20 cellular contexts compared by ENCODE assay signal in genomic region chrY:6909157-6909556, GRCh38. TPM values are rescaled to one million over a fixed set of nuclear protein-coding genes. Genes with fewer than 3 reads are reported as not detected.
DNase-seq lines count a peak whose midpoint lies in the region; ATAC-seq and TF ChIP-seq lines count a peak whose summit lies in the region.
"Had no signal": no experiment of that assay in that cellular context is flagged by ENCODE, and none has a peak within 500 bp of the region (broad histone marks: within the 10 kb centered on the region; RNA-seq: fewer than 3 reads in every experiment).

No MANE protein-coding gene starts in this region.

- no peaks in the 10 kb centered on the region for H3K36me3 ChIP-seq in thyroid gland
- H3K36me3 ChIP-seq: lower lobe of right lung had no signal

- no peaks in the 10 kb centered on the region for H3K4me1 ChIP-seq in thyroid gland

- H3K36me3 Mint-ChIP-seq in activated CD8-positive, alpha-beta T cell treated with anti-CD3 and anti-CD28 coated beads, Interleukin-2, amount 10 ng/mL, durations not matched to agents 7 days and 5 days (ENCODE audit: low read depth): no peaks in the 10 kb centered on the region
- no peaks in the 10 kb centered on the region for H3K36me3 Mint-ChIP-seq in activated CD8-positive, alpha-beta T cell treated with anti-CD3 and anti-CD28 coated beads for 36 hours (ENCODE audit: low read depth)
- no peaks in the 10 kb centered on the region for H3K36me3 Mint-ChIP-seq in central memory CD8-positive, alpha-beta T cell (ENCODE audit: insufficient read depth)
- H3K36me3 Mint-ChIP-seq: natural killer cell treated with Interleukin-12 subunit alpha and Interleukin-12 subunit beta and Interleukin-15 and Interleukin-18, amount 100 ng/mL, for 72 hours had no signal

- TF ChIP-seq POLR2A in thyroid gland (IDR thresholded peaks at IDR 0.05): no peak

- CTCF ChIA-PET in activated CD8-positive, alpha-beta T cell treated with anti-CD3 and anti-CD28 coated beads, Interleukin-2, amount 10 ng/mL, durations not matched to agents 7 days and 5 days (lab: Charles Lee): no interaction called here
- CTCF ChIA-PET in activated CD8-positive, alpha-beta T cell treated with anti-CD3 and anti-CD28 coated beads for 36 hours (lab: Charles Lee): no interaction called here

- no peak overlapping the region for H3K27ac Mint-ChIP-seq in activated CD8-positive, alpha-beta T cell treated with anti-CD3 and anti-CD28 coated beads, Interleukin-2, amount 10 ng/mL, durations not matched to agents 7 days and 5 days
- no peak overlapping the region for H3K27ac Mint-ChIP-seq in activated CD8-positive, alpha-beta T cell treated with anti-CD3 and anti-CD28 coated beads for 36 hours
- H3K27ac Mint-ChIP-seq in central memory CD8-positive, alpha-beta T cell (ENCODE audit: low read depth): no peak overlapping the region
- H3K27ac Mint-ChIP-seq: natural killer cell treated with Interleukin-12 subunit alpha and Interleukin-12 subunit beta and Interleukin-15 and Interleukin-18, amount 100 ng/mL, for 72 hours had no signal

- H3K27ac ChIP-seq in thyroid gland: peak overlapping the region in 1 of 3 donors; percentile 59
- H3K27ac ChIP-seq: GM23248, lower lobe of right lung, PC-9 had no signal

- peaks cover 3% of the 10 kb centered on the region for H3K4me1 Mint-ChIP-seq in activated CD8-positive, alpha-beta T cell treated with anti-CD3 and anti-CD28 coated beads, Interleukin-2, amount 10 ng/mL, durations not matched to agents 7 days and 5 days (ENCODE audit: low read depth)
- peaks cover 6% of the 10 kb centered on the region for H3K4me1 Mint-ChIP-seq in activated CD8-positive, alpha-beta T cell treated with anti-CD3 and anti-CD28 coated beads for 36 hours (ENCODE audit: low read depth)
- H3K4me1 Mint-ChIP-seq in central memory CD8-positive, alpha-beta T cell: peaks cover 15% of the 10 kb centered on the region

- peak; percentile 18 for DNase-seq in activated CD8-positive, alpha-beta T cell treated with anti-CD3 and anti-CD28 coated beads, Interleukin-2, amount 10 ng/mL, durations not matched to agents 7 days and 5 days
- DNase-seq in activated CD8-positive, alpha-beta T cell treated with anti-CD3 and anti-CD28 coated beads for 36 hours: no peak
- DNase-seq in central memory CD8-positive, alpha-beta T cell (ENCODE audit: low spot score in 2 of 2): no peak
- peak; percentile 1 for DNase-seq in medulla oblongata (ENCODE audit: extremely low spot score)
- peak; percentile 81 to 82 for DNase-seq in thyroid gland
- DNase-seq in T-helper 1 cell: no peak
- DNase-seq in T1000 (lab: John Stamatoyannopoulos, UW): no peak
- DNase-seq: 8988T; activated naive CD4-positive, alpha-beta T cell; C1 segment of cervical spinal cord; DND-41; GM23248; lower lobe of right lung; NCI-H187; NCI-H524; PC-9; SK-N-SH had no signal

- no peaks in the 10 kb centered on the region for H3K9me3 ChIP-seq in thyroid gland
- H3K9me3 ChIP-seq: lower lobe of right lung, SK-N-SH had no signal

- no peak for ATAC-seq in activated CD8-positive, alpha-beta T cell treated with anti-CD3 and anti-CD28 coated beads, Interleukin-2, amount 10 ng/mL, durations not matched to agents 7 days and 5 days
- ATAC-seq in activated CD8-positive, alpha-beta T cell treated with anti-CD3 and anti-CD28 coated beads for 36 hours: no peak
- no peak for ATAC-seq in central memory CD8-positive, alpha-beta T cell (replicated peaks; ENCODE audit: extremely low read depth, poor library complexity, severe bottlenecking)
- no peak for ATAC-seq in GM18867 (IDR thresholded peaks at IDR 0.05; ENCODE audit: unreplicated experiment)
- ATAC-seq: natural killer cell treated with Interleukin-12 subunit alpha and Interleukin-12 subunit beta and Interleukin-15 and Interleukin-18, amount 100 ng/mL, for 72 hours had no signal

- peaks cover 28% of the 10 kb centered on the region for H3K27me3 Mint-ChIP-seq in activated CD8-positive, alpha-beta T cell treated with anti-CD3 and anti-CD28 coated beads, Interleukin-2, amount 10 ng/mL, durations not matched to agents 7 days and 5 days (ENCODE audit: low read depth)
- H3K27me3 Mint-ChIP-seq in activated CD8-positive, alpha-beta T cell treated with anti-CD3 and anti-CD28 coated beads for 36 hours: peaks cover 24% of the 10 kb centered on the region
- H3K27me3 Mint-ChIP-seq in central memory CD8-positive, alpha-beta T cell: peaks cover 86% of the 10 kb centered on the region

- TF ChIP-seq CTCF in activated CD8-positive, alpha-beta T cell treated with anti-CD3 and anti-CD28 coated beads for 36 hours (IDR thresholded peaks at IDR 0.05): no peak
- no peak for TF ChIP-seq CTCF in thyroid gland (IDR thresholded peaks at IDR 0.05)

- H3K4me3 ChIP-seq in thyroid gland (replicated peaks in 1 of 3): no peak overlapping the region
- H3K4me3 ChIP-seq: GM23248, PC-9 had no signal

- H3K9me3 Mint-ChIP-seq in activated CD8-positive, alpha-beta T cell treated with anti-CD3 and anti-CD28 coated beads, Interleukin-2, amount 10 ng/mL, durations not matched to agents 7 days and 5 days (ENCODE audit: insufficient read depth): no peaks in the 10 kb centered on the region
- no peaks in the 10 kb centered on the region for H3K9me3 Mint-ChIP-seq in activated CD8-positive, alpha-beta T cell treated with anti-CD3 and anti-CD28 coated beads for 36 hours
- H3K9me3 Mint-ChIP-seq in central memory CD8-positive, alpha-beta T cell: no peaks in the 10 kb centered on the region
- H3K9me3 Mint-ChIP-seq: natural killer cell treated with Interleukin-12 subunit alpha and Interleukin-12 subunit beta and Interleukin-15 and Interleukin-18, amount 100 ng/mL, for 72 hours had no signal

- intact Hi-C loops in activated CD8-positive, alpha-beta T cell treated with anti-CD3 and anti-CD28 coated beads for 36 hours (cut with micrococcal nuclease): no loop called here
- intact Hi-C loops in thyroid gland (cut with DNase I): no loop called here

- no peaks in the 10 kb centered on the region for H3K27me3 ChIP-seq in thyroid gland

- WGBS in thyroid gland, 2 donors: 0% methylated on average over 4 to 13 of the region's 13 CpGs

- POLR2A ChIA-PET in activated CD8-positive, alpha-beta T cell treated with anti-CD3 and anti-CD28 coated beads, Interleukin-2, amount 10 ng/mL, durations not matched to agents 7 days and 5 days (lab: Charles Lee): interaction anchor here (0.6 kb wide), 1 partner anchor 120 kb away, joined by 3 read pairs; no protein-coding TSS in a partner anchor
- POLR2A ChIA-PET in activated CD8-positive, alpha-beta T cell treated with anti-CD3 and anti-CD28 coated beads for 36 hours (lab: Charles Lee): interaction anchor here (1.1 kb wide), 1 partner anchor 12 kb away, joined by 3 read pairs; no protein-coding TSS in a partner anchor

- H3K4me3 Mint-ChIP-seq in activated CD8-positive, alpha-beta T cell treated with anti-CD3 and anti-CD28 coated beads, Interleukin-2, amount 10 ng/mL, durations not matched to agents 7 days and 5 days: no peak overlapping the region
- no peak overlapping the region for H3K4me3 Mint-ChIP-seq in activated CD8-positive, alpha-beta T cell treated with anti-CD3 and anti-CD28 coated beads for 36 hours
- H3K4me3 Mint-ChIP-seq in central memory CD8-positive, alpha-beta T cell: peak overlapping the region; percentile 56
- H3K4me3 Mint-ChIP-seq: natural killer cell treated with Interleukin-12 subunit alpha and Interleukin-12 subunit beta and Interleukin-15 and Interleukin-18, amount 100 ng/mL, for 72 hours had no signal

RNA-seq across cellular contexts. Expression of gene TBL1Y, which starts 1.3 kb away (rescaled TPM):
- total RNA-seq in activated CD8-positive, alpha-beta T cell treated with anti-CD3 and anti-CD28 coated beads, Interleukin-2, amount 10 ng/mL, durations not matched to agents 7 days and 5 days: under 1 TPM; 0.16 to 0.18 TPM
- under 1 TPM in 1 of 2 experiments, not detected in 1; 0.11 TPM for total RNA-seq in activated CD8-positive, alpha-beta T cell treated with anti-CD3 and anti-CD28 coated beads for 36 hours
- total RNA-seq in thyroid gland: 10 to 100 TPM in 2 of 4 donors, not detected in 2; 15.4 to 15.8 TPM
- total RNA-seq: GM23248; M059J; natural killer cell treated with Interleukin-12 subunit alpha and Interleukin-12 subunit beta and Interleukin-15 and Interleukin-18, amount 100 ng/mL, for 72 hours; PC-9 had no signal

RNA-seq across cellular contexts. Expression of gene AMELY, which starts 2.4 kb away (rescaled TPM):
- not detected for total RNA-seq in activated CD8-positive, alpha-beta T cell treated with anti-CD3 and anti-CD28 coated beads, Interleukin-2, amount 10 ng/mL, durations not matched to agents 7 days and 5 days
- total RNA-seq in activated CD8-positive, alpha-beta T cell treated with anti-CD3 and anti-CD28 coated beads for 36 hours: not detected
- not detected for total RNA-seq in thyroid gland
- total RNA-seq: GM23248; lower lobe of right lung; M059J; natural killer cell treated with Interleukin-12 subunit alpha and Interleukin-12 subunit beta and Interleukin-15 and Interleukin-18, amount 100 ng/mL, for 72 hours; PC-9 had no signal

Comparison
In these comparisons a context has a peak if more than half of its experiments do, and no peak if none do; other contexts are left out.
1. DNase-seq: peak in activated CD8-positive, alpha-beta T cell treated with anti-CD3 and anti-CD28 coated beads, Interleukin-2, amount 10 ng/mL, durations not matched to agents 7 days and 5 days (single experiment), medulla oblongata (single experiment) and thyroid gland (2 of 2); none in activated CD8-positive, alpha-beta T cell treated with anti-CD3 and anti-CD28 coated beads for 36 hours (single experiment), central memory CD8-positive, alpha-beta T cell (0 of 2), T-helper 1 cell (0 of 5) and T1000 (single experiment).